18 cellular contexts compared by ENCODE assay signal in the genomic region with DNA sequence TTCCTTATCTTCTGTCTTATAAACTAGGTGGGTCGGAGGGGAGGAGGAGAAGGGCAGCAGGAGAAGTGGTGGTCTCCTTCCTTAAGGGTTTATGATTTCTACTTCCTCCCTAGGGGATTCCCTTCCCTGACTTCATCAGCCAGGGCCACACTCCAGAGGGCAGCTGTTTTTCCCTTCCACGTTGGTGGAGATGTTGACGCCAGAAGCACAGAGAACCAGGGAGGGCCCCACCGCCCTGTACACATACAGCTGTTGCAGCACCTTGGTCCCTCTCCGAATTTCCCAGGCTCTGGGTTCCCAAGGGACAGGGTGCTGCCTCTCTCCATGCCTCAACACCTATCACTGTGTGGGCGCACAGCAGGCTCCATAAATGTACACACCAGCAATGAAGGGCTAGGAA. TPM values are rescaled to one million over a fixed set of nuclear protein-coding genes. Genes with fewer than 3 reads are reported as not detected.
DNase-seq lines count a peak whose midpoint lies in the region; ATAC-seq, FAIRE-seq and TF ChIP-seq lines count a peak whose summit lies in the region.
"Had no signal": no experiment of that assay in that cellular context is flagged by ENCODE, and none has a peak within 500 bp of the region (broad histone marks: within the 10 kb centered on the region; RNA-seq: fewer than 3 reads in every experiment).

No MANE protein-coding gene starts in this region.

- H3K4me1 ChIP-seq in BLaER1 (peaks cover 16% of the 10 kb centered on the region), astrocyte (ENCODE audit: insufficient read depth, low read length) (peaks cover 11% of the 10 kb centered on the region)
- H3K4me1 ChIP-seq: HAP-1 had no signal

- no peak overlapping the region for H3K27ac ChIP-seq in BLaER1
- no peak overlapping the region for H3K27ac ChIP-seq in astrocyte (ENCODE audit: low read depth, low read length)
- H3K27ac ChIP-seq: 22Rv1, A549, HL-60 had no signal

- no peak for ATAC-seq in GM21576 (IDR thresholded peaks at IDR 0.05; ENCODE audit: unreplicated experiment)
- ATAC-seq: A549 had no signal

- H3K27me3 ChIP-seq in BLaER1 = peaks cover 25% of the 10 kb centered on the region
- peaks cover 27% of the 10 kb centered on the region for H3K27me3 ChIP-seq in astrocyte (ENCODE audit: insufficient read depth, low read length)

- peaks cover 7% of the 10 kb centered on the region for H3K4me1 Mint-ChIP-seq in astrocyte (ENCODE audit: low read depth, unreplicated experiment)
- peaks cover 8% of the 10 kb centered on the region for H3K4me1 Mint-ChIP-seq in progenitor cell of endocrine pancreas (ENCODE audit: low read depth)

- peaks cover 5% of the 10 kb centered on the region; the same call in 1 of the 2 replicates for H3K9me3 ChIP-seq in BLaER1
- no peaks in the 10 kb centered on the region for H3K9me3 ChIP-seq in astrocyte (ENCODE audit: insufficient read depth, low read depth, low read length)
- H3K9me3 ChIP-seq: A549, HAP-1 had no signal

- H3K4me3 ChIP-seq in BLaER1 (no peak overlapping the region), astrocyte (ENCODE audit: insufficient read depth, low read depth, low read length) (no peak overlapping the region)
- H3K4me3 ChIP-seq: A549, HAP-1 had no signal

- H3K9me3 Mint-ChIP-seq in astrocyte (ENCODE audit: unreplicated experiment) (peaks cover 10% of the 10 kb centered on the region), progenitor cell of endocrine pancreas (ENCODE audit: low read depth) (peaks cover 3% of the 10 kb centered on the region)

- H3K4me3 Mint-ChIP-seq in astrocyte (ENCODE audit: unreplicated experiment) (peak overlapping the region; percentile 57), progenitor cell of endocrine pancreas (ENCODE audit: low read depth) (no peak overlapping the region)
- H3K4me3 Mint-ChIP-seq: CD14-positive monocyte; CD4-positive, alpha-beta memory T cell had no signal

- peaks cover 4% of the 10 kb centered on the region; the same call in 1 of the 2 replicates for H4K20me1 ChIP-seq in BLaER1
- H4K20me1 ChIP-seq in astrocyte (ENCODE audit: insufficient read depth, low read length) = no peaks in the 10 kb centered on the region

- H3K36me3 ChIP-seq in BLaER1 = peaks cover 7% of the 10 kb centered on the region; the same call in 1 of the 2 replicates
- H3K36me3 ChIP-seq in astrocyte (ENCODE audit: insufficient read depth, low read length) = no peaks in the 10 kb centered on the region
- H3K36me3 ChIP-seq: HAP-1 had no signal

- 0 out of 2 replicates have a peak overlapping the region, but pooled peaks have one; percentile 22 for H3K4me2 ChIP-seq in BLaER1
- no peak overlapping the region for H3K4me2 ChIP-seq in astrocyte (ENCODE audit: low read length)
- H3K4me2 ChIP-seq: A549 had no signal

- H3K27me3 Mint-ChIP-seq in astrocyte (ENCODE audit: low read depth, unreplicated experiment) = peaks cover 41% of the 10 kb centered on the region
- H3K27me3 Mint-ChIP-seq in progenitor cell of endocrine pancreas = peaks cover 32% of the 10 kb centered on the region

- FAIRE-seq in astrocyte (lab: Jason Lieb, UNC) = no peak
- FAIRE-seq: A549 had no signal

- H3K9ac ChIP-seq in BLaER1 (no peak overlapping the region), astrocyte (ENCODE audit: low read length) (no peak overlapping the region)

- no peak overlapping the region for H2AFZ ChIP-seq in astrocyte (ENCODE audit: low read depth, low read length)

- no peaks in the 10 kb centered on the region for H3K79me2 ChIP-seq in astrocyte (ENCODE audit: insufficient read depth, low read length)

- DNase-seq in NCI-H82 (lab: John Stamatoyannopoulos, UW) (peak; percentile 19), NCI-H82 treated with DMSO at 0.1 percent for 48 hours (lab: John Stamatoyannopoulos, UW; ENCODE audit: unreplicated experiment) (no peak), astrocyte (ENCODE audit: low read depth) (no peak), progenitor cell of endocrine pancreas (ENCODE audit: low spot score, unreplicated experiment) (no peak), NCI-H510A treated with DMSO at 0.1 percent for 48 hours (lab: John Stamatoyannopoulos, UW) (no peak)
- DNase-seq: AML-193; CD4-positive, alpha-beta memory T cell; DMS79 treated with DMSO at 0.1 percent for 48 hours; GF-D8 had no signal

- H3K36me3 Mint-ChIP-seq in astrocyte (ENCODE audit: low read depth, unreplicated experiment) = peaks cover 5% of the 10 kb centered on the region
- H3K36me3 Mint-ChIP-seq in progenitor cell of endocrine pancreas (ENCODE audit: insufficient read depth) = no peaks in the 10 kb centered on the region

- TF ChIP-seq CTCF in astrocyte (IDR thresholded peaks at IDR 0.05; ENCODE audit: insufficient read depth, low read depth, low read length) (no peak), progenitor cell of endocrine pancreas (IDR thresholded peaks at IDR 0.05; ENCODE audit: unreplicated experiment) (no peak)

- no peak overlapping the region for H3K27ac Mint-ChIP-seq in astrocyte (ENCODE audit: unreplicated experiment)
- H3K27ac Mint-ChIP-seq in progenitor cell of endocrine pancreas = peak overlapping the region; percentile 34
- H3K27ac Mint-ChIP-seq: CD14-positive monocyte had no signal

RNA-seq across cellular contexts. Expression of a gene that starts 5.6 kb away (rescaled TPM):
- total RNA-seq in astrocyte = not detected in 2 replicates
- total RNA-seq in progenitor cell of endocrine pancreas = 0.64 and 0.96 TPM in 2 replicates
- total RNA-seq: CD4-positive, alpha-beta memory T cell; H4; HT1080 had no signal

RNA-seq across cellular contexts. Expression of a gene that starts 50.7 kb away (rescaled TPM):
- total RNA-seq in astrocyte = 36.2 TPM in 2 replicates
- 60.9 and 64.2 TPM in 2 replicates for total RNA-seq in progenitor cell of endocrine pancreas
